In genomic region chr13:81907973-81908372, GRCh38 we compare ENCODE assay signal across 20 cellular contexts.
A peak's percentile ranks its signal among the peaks of the same experiment; 100 is the strongest.
DNase-seq lines count a peak whose midpoint lies in the region; ATAC-seq, FAIRE-seq and TF ChIP-seq lines count a peak whose summit lies in the region.
"Had no signal": no experiment of that assay in that cellular context is flagged by ENCODE, and none has a peak within 500 bp of the region (broad histone marks: within the 10 kb centered on the region; RNA-seq: fewer than 3 reads in every experiment).

No MANE protein-coding gene starts in this region.

- WGBS in body of pancreas, 2 donors = 17 to 19% methylated on average over 1 of the region's 1 CpG
- 7 to 22% methylated on average over 1 of the region's 1 CpG for WGBS in pancreas, 2 donors

- in situ Hi-C loops in HAP-1 (cut with MboI; ENCODE audit: low sequenced_read_pairs) = no loop called here

- ATAC-seq in body of pancreas (peak; percentile 89), pancreas (peak; percentile 27 to 89 (median 63)), HG03354 (IDR thresholded peaks at IDR 0.05; ENCODE audit: poor library complexity, severe bottlenecking, unreplicated experiment) (no peak)
- ATAC-seq: CD8-positive, alpha-beta T cell had no signal

- no peaks in the 10 kb centered on the region for H3K9me3 ChIP-seq in body of pancreas
- no peaks in the 10 kb centered on the region for H3K9me3 ChIP-seq in pancreas
- H3K9me3 ChIP-seq in HAP-1 = no peaks in the 10 kb centered on the region
- H3K9me3 ChIP-seq: BLaER1 treated with 17β-estradiol and CSF1 and Interleukin-3, amounts not matched to agents 10 nM and 100 nM; Caco-2 had no signal

- H3K36me3 ChIP-seq in body of pancreas (replicated peaks in 1 of 2; ENCODE audit: insufficient read depth in 1 of 2, low read depth in 2 of 2) (no peaks in the 10 kb centered on the region), pancreas (no peaks in the 10 kb centered on the region), HAP-1 (replicated peaks) (no peaks in the 10 kb centered on the region)
- H3K36me3 ChIP-seq: BLaER1 treated with 17β-estradiol and CSF1 and Interleukin-3, amounts not matched to agents 10 nM and 100 nM had no signal

- DNase-seq in body of pancreas (no peak), pancreas (peak in 1 of 6 donors; percentile 15), HAP-1 (ENCODE audit: low spot score in 2 of 2) (no peak)
- DNase-seq in effector CD4-positive, alpha-beta T cell = no peak
- DNase-seq: 8988T; ACHN; Caco-2; Calu3; CD4-positive, alpha-beta T cell; CD8-positive, alpha-beta T cell; DMS79 treated with DMSO at 0.1 percent for 48 hours; GF-D8 had no signal

- TF ChIP-seq CTCF in body of pancreas (IDR thresholded peaks at IDR 0.05) (no peak), pancreas (IDR thresholded peaks at IDR 0.05) (no peak)

- no peak overlapping the region for H3K4me3 ChIP-seq in body of pancreas
- H3K4me3 ChIP-seq in pancreas = no peak overlapping the region
- no peak overlapping the region for H3K4me3 ChIP-seq in HAP-1
- H3K4me3 ChIP-seq: BLaER1 treated with 17β-estradiol and CSF1 and Interleukin-3, amounts not matched to agents 10 nM and 100 nM had no signal

- no peak for TF ChIP-seq POLR2A in body of pancreas (IDR thresholded peaks at IDR 0.05)

- no peak for FAIRE-seq in pancreas (lab: Jason Lieb, UNC)
- FAIRE-seq: A204.1, D721Med, G401.6, GM12891, GM19239 had no signal

- H3K4me1 ChIP-seq in body of pancreas (peaks cover 12% of the 10 kb centered on the region), pancreas (peaks cover 0 to 6% (median 0%) of the 10 kb centered on the region in 3 donors), HAP-1 (no peaks in the 10 kb centered on the region)
- H3K4me1 ChIP-seq: BLaER1 treated with 17β-estradiol and CSF1 and Interleukin-3, amounts not matched to agents 10 nM and 100 nM; Caco-2 had no signal

- intact Hi-C loops in body of pancreas (cut with DNase I) (no loop called here), pancreas (cut with DNase I) (no loop called here)

- H3K27me3 ChIP-seq in body of pancreas = no peaks in the 10 kb centered on the region
- H3K27me3 ChIP-seq in pancreas = no peaks in the 10 kb centered on the region
- H3K27me3 ChIP-seq in HAP-1 (ENCODE audit: low read depth) = no peaks in the 10 kb centered on the region
- H3K27me3 ChIP-seq: BLaER1 treated with 17β-estradiol and CSF1 and Interleukin-3, amounts not matched to agents 10 nM and 100 nM had no signal

- peak overlapping the region in 1 of 4 donors; percentile 18 for H3K27ac ChIP-seq in body of pancreas
- H3K27ac ChIP-seq in pancreas = no peak overlapping the region
- H3K27ac ChIP-seq: BLaER1 treated with 17β-estradiol and CSF1 and Interleukin-3, amounts not matched to agents 10 nM and 100 nM; C4-2B had no signal
